Comparison of ENCODE assay signal across 8 cellular contexts in genomic region chr13:19864018-19864338, GRCh38. TPM values are rescaled to one million over a fixed set of nuclear protein-coding genes. Genes with fewer than 3 reads are reported as not detected.
A peak's percentile ranks its signal among the peaks of the same experiment; 100 is the strongest.
DNase-seq lines count a peak whose midpoint lies in the region; TF ChIP-seq lines count a peak whose summit lies in the region.

No MANE protein-coding gene starts in this region.

- H2BK12ac ChIP-seq in mesenchymal stem cell (ENCODE audit: low read length in 2 of 2), result no peak overlapping the region

- peak overlapping the region; percentile 84 for H3K4me3 Mint-ChIP-seq in HFFc6

- no peak overlapping the region for H3K23ac ChIP-seq in mesenchymal stem cell (ENCODE audit: low read length in 2 of 2)

- H2AFZ ChIP-seq in mesenchymal stem cell (ENCODE audit: low read depth, low read length), result no peak overlapping the region

- peak overlapping the region; percentile 97 for H4K91ac ChIP-seq in mesenchymal stem cell (ENCODE audit: low read length)

- H3K18ac ChIP-seq in mesenchymal stem cell (ENCODE audit: low read depth in 1 of 2, low read length in 2 of 2), result peak overlapping the region; percentile 80 to 89

- H3K9ac ChIP-seq in duodenal mucosa (ENCODE audit: low read depth in 1 of 2, low read length in 2 of 2) (peak overlapping the region; percentile 67 to 77), mesenchymal stem cell (ENCODE audit: low read length) (peak overlapping the region; percentile 93)

- peak; percentile 48 for DNase-seq in NCI-H2171 treated with DMSO at 0.1 percent for 48 hours (lab: John Stamatoyannopoulos, UW)
- DNase-seq in NCI-H2171 (lab: John Stamatoyannopoulos, UW), result no peak
- DNase-seq in HFFc6, result peak; percentile 40
- DNase-seq in NCI-H1092 treated with DMSO at 0.1 percent for 48 hours (lab: John Stamatoyannopoulos, UW), result peak; percentile 80
- DNase-seq in activated CD4-positive, CD25-positive, alpha-beta regulatory T cell treated with anti-CD3 and anti-CD28 coated beads, Interleukin-2, amount 50 U/mL, for 16 hours (ENCODE audit: low read depth, low spot score), result peak; percentile 26
- DNase-seq in mesenchymal stem cell, result peak; percentile 82
- DNase-seq in stimulated activated CD8-positive, alpha-beta memory T cell treated with anti-CD3 and anti-CD28 coated beads, Interleukin-4, amount 100 ng/mL, for 4 hours (ENCODE audit: low read depth in 2 of 2, low spot score in 1 of 2), result peak; percentile 17 to 21

- no peaks in the 10 kb centered on the region for H3K9me3 Mint-ChIP-seq in HFFc6

- H3K14ac ChIP-seq in mesenchymal stem cell (ENCODE audit: low read length in 2 of 2), result no peak overlapping the region

- peak overlapping the region; percentile 98 for H3K27ac ChIP-seq in duodenal mucosa (ENCODE audit: low read depth, low read length)
- peak overlapping the region; percentile 98 for H3K27ac ChIP-seq in mesenchymal stem cell (ENCODE audit: low read length, poor library complexity, severe bottlenecking)

- peak overlapping the region; percentile 69 for H2BK15ac ChIP-seq in mesenchymal stem cell (ENCODE audit: low read depth, poor library complexity, severe bottlenecking)

- peaks cover 3% of the 10 kb centered on the region for H3K79me1 ChIP-seq in mesenchymal stem cell (replicated peaks; ENCODE audit: low read length, poor library complexity, severe bottlenecking)

- H4K8ac ChIP-seq in mesenchymal stem cell (ENCODE audit: low read length), result peak overlapping the region; percentile 96

- H2AK5ac ChIP-seq in mesenchymal stem cell (ENCODE audit: low read length, severe bottlenecking), result no peak overlapping the region

- TF ChIP-seq CTCF in HFFc6 (IDR thresholded peaks at IDR 0.05), result no peak

- H3K27ac Mint-ChIP-seq in HFFc6, result peak overlapping the region; percentile 92

- WGBS in mesenchymal stem cell, result 16% methylated on average over 28 of the region's 28 CpGs

- no peaks in the 10 kb centered on the region; the same call in 1 of the 2 replicates for H3K27me3 Mint-ChIP-seq in HFFc6 (ENCODE audit: insufficient read depth)

- H3K4me1 ChIP-seq in duodenal mucosa (ENCODE audit: control insufficient read depth in 1 of 2, insufficient read depth in 2 of 2, low read length in 2 of 2) (peaks cover 19 to 24% of the 10 kb centered on the region in 2 donors), mesenchymal stem cell (ENCODE audit: control insufficient read depth, insufficient read depth, low read depth, low read length) (peaks cover 5% of the 10 kb centered on the region)

- peak overlapping the region; percentile 83 for H3K4me2 ChIP-seq in mesenchymal stem cell (ENCODE audit: low read length, poor library complexity, severe bottlenecking)

- H2BK5ac ChIP-seq in mesenchymal stem cell (ENCODE audit: low read depth, low read length, poor library complexity, severe bottlenecking), result peak overlapping the region; percentile 86

- no peaks in the 10 kb centered on the region for H3K27me3 ChIP-seq in duodenal mucosa (ENCODE audit: control insufficient read depth in 1 of 2, insufficient read depth in 2 of 2, low read length in 2 of 2)
- H3K27me3 ChIP-seq in mesenchymal stem cell (ENCODE audit: control insufficient read depth in 1 of 2, insufficient read depth in 1 of 2, low read length in 2 of 2), result no peaks in the 10 kb centered on the region

- H3K4me3 ChIP-seq in duodenal mucosa (ENCODE audit: low read depth in 1 of 2, low read length in 2 of 2) (peak overlapping the region; percentile 79 to 91), mesenchymal stem cell (ENCODE audit: insufficient read depth in 1 of 2, low read depth in 1 of 2, low read length in 2 of 2) (peak overlapping the region; percentile 59 to 94)

- H3K9me3 ChIP-seq in duodenal mucosa (ENCODE audit: control insufficient read depth in 1 of 2, low read length in 2 of 2) (no peaks in the 10 kb centered on the region), mesenchymal stem cell (ENCODE audit: control insufficient read depth, low read length) (no peaks in the 10 kb centered on the region)

- H3K4ac ChIP-seq in mesenchymal stem cell (ENCODE audit: low read depth in 1 of 2, low read length in 2 of 2), result peak overlapping the region; percentile 75 to 81

- peak overlapping the region; percentile 83 for H2BK120ac ChIP-seq in mesenchymal stem cell (ENCODE audit: low read depth, low read length)

- H3K36me3 ChIP-seq in duodenal mucosa (ENCODE audit: control insufficient read depth in 1 of 2, insufficient read depth in 2 of 2, low read length in 2 of 2), result peaks cover 0 to 2% of the 10 kb centered on the region in 2 donors
- peaks cover 0 to 2% of the 10 kb centered on the region in 2 experiments for H3K36me3 ChIP-seq in mesenchymal stem cell (ENCODE audit: control insufficient read depth in 1 of 2, insufficient read depth in 2 of 2, low read depth in 1 of 2, low read length in 2 of 2)

- peaks cover 24% of the 10 kb centered on the region for H3K4me1 Mint-ChIP-seq in HFFc6 (ENCODE audit: low read depth)

- H3K36me3 Mint-ChIP-seq in HFFc6 (ENCODE audit: low read depth), result peaks cover 13% of the 10 kb centered on the region; the same call in 1 of the 2 replicates

RNA-seq across cellular contexts. Expression of gene ZMYM5, which starts 0.5 kb away (rescaled TPM):
- total RNA-seq in HFFc6 (2021; fragmentation: NEBNext Ultra II Directional; extraction: Animal tissue kit (Norgen Biotek cat#: 25700)), result 1 to 10 TPM; 6.8 to 9.3 (median 8.6) TPM
- 12.2 TPM for polyA plus RNA-seq in mesenchymal stem cell (2013, experiment 1 of 2)
- polyA plus RNA-seq in mesenchymal stem cell (2013, experiment 2 of 2), result 13.4 TPM
